9 cellular contexts compared by ENCODE assay signal in the genomic region with DNA sequence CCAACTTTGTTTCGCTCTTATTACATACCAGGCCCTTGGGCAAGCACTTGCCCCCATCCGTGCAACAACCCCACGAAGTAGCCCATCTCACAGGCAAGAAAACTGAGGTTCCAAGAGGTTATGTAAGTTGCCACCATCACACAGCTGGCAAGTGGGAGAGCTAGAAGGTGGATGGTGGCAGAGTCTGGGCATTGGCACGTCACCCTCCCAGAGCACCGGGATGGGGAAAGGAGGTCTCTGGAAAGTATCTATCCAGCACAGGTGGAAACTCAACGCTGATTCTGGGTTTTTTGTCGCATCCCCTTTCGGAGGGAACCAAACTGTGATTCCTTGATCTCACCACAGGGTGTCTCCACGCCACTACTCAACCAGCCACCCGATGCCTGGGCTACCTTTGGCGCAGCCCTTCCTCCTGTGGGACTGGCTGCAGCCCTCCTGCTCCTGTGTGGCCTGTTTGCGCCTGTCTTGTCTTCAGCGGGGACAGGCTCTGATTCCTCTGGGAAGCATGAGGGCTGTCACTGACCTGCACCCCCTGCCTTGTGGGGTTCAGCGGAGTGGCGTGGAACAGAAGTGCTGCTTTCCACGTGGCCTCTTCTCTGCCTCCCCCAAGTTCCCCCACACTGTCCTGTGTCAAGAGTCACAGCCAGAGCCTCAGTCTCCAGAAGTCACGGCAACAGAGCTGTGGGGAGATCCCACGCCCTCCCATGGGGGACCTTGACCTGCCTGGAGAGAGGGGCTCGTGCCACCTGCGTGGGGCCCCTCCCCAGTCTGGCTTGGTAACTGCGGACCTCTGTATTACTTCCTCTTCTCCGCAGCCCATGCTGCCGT. TPM values are rescaled to one million over a fixed set of nuclear protein-coding genes. Genes with fewer than 3 reads are reported as not detected.
A peak's percentile ranks its signal among the peaks of the same experiment; 100 is the strongest.
DNase-seq lines count a peak whose midpoint lies in the region; ATAC-seq and TF ChIP-seq lines count a peak whose summit lies in the region.
"Had no signal": no experiment of that assay in that cellular context is flagged by ENCODE, and none has a peak within 500 bp of the region (broad histone marks: within the 10 kb centered on the region; RNA-seq: fewer than 3 reads in every experiment).

No MANE protein-coding gene starts in this region.

- POLR2A ChIA-PET in naive thymus-derived CD4-positive, alpha-beta T cell (lab: Charles Lee), result no interaction called here

- DNase-seq in D341Med (ENCODE audit: low spot score), result peak; percentile 88
- DNase-seq in H7, result peak; percentile 89
- peak; percentile 77 for DNase-seq in NCI-H526 treated with DMSO at 0.1 percent for 48 hours (lab: John Stamatoyannopoulos, UW)
- peak; percentile 74 for DNase-seq in activated CD8-positive, alpha-beta memory T cell treated with anti-CD3 and anti-CD28 coated beads, Interleukin-2, amount 50 U/mL, for 48 hours
- peak; percentile 34 to 61 for DNase-seq in fibroblast of lung (ENCODE audit: low read depth in 2 of 2)
- peak in 8 of 9 donors; percentile 23 to 50 (median 42) for DNase-seq in naive thymus-derived CD4-positive, alpha-beta T cell
- peak; percentile 73 for DNase-seq in transverse colon
- DNase-seq in activated CD4-positive, CD25-positive, alpha-beta regulatory T cell treated with anti-CD3 and anti-CD28 coated beads, Interleukin-2, amount 50 U/mL, for 72 hours, result no peak

- ATAC-seq in naive thymus-derived CD4-positive, alpha-beta T cell, result peak; percentile 68

- H3K27ac Mint-ChIP-seq in naive thymus-derived CD4-positive, alpha-beta T cell, result no peak overlapping the region

- H3K79me2 ChIP-seq in fibroblast of lung (ENCODE audit: control insufficient read depth, insufficient read depth, low read length), result no peaks in the 10 kb centered on the region

- TF ChIP-seq EP300 in transverse colon (IDR thresholded peaks at IDR 0.05; ENCODE audit: low read depth), result no peak

- no peaks in the 10 kb centered on the region for H3K9me3 Mint-ChIP-seq in naive thymus-derived CD4-positive, alpha-beta T cell

- H3K4me1 ChIP-seq in fibroblast of lung (ENCODE audit: control insufficient read depth, extremely low read depth, insufficient read depth, low read length) (peaks cover 2% of the 10 kb centered on the region), transverse colon (peaks cover 6 to 22% (median 17%) of the 10 kb centered on the region in 4 donors)
- no peaks in the 10 kb centered on the region for H3K4me1 ChIP-seq in naive thymus-derived CD4-positive, alpha-beta T cell (ENCODE audit: control insufficient read depth in 2 of 2, insufficient read depth in 2 of 2, low read length in 2 of 2)

- intact Hi-C loops in naive thymus-derived CD4-positive, alpha-beta T cell (cut with micrococcal nuclease), result loop anchor here (1.0 to 5.0 kb wide), 5 partner anchors 39 to 505 kb away; a partner anchor contains a TSS
- intact Hi-C loops in transverse colon (cut with DNase I; ENCODE audit: low total_unique reads), result loop anchor here (2.0 to 5.0 kb wide), 2 partner anchors 59 to 130 kb away; no protein-coding TSS in a partner anchor

- no peaks in the 10 kb centered on the region for H3K9me3 ChIP-seq in fibroblast of lung (ENCODE audit: control insufficient read depth, insufficient read depth, low read depth, low read length)
- no peaks in the 10 kb centered on the region for H3K9me3 ChIP-seq in naive thymus-derived CD4-positive, alpha-beta T cell (ENCODE audit: control insufficient read depth in 2 of 3, low read length in 3 of 3)
- no peaks in the 10 kb centered on the region for H3K9me3 ChIP-seq in transverse colon

- 28 to 30% methylated on average over 2 to 23 of the region's 23 CpGs for WGBS in transverse colon (ENCODE audit: low coverage in 1 of 2), 2 donors

- no peak overlapping the region for H3K27ac ChIP-seq in fibroblast of lung (ENCODE audit: insufficient read depth, low read length)
- H3K27ac ChIP-seq in naive thymus-derived CD4-positive, alpha-beta T cell (ENCODE audit: low read depth, low read length), result no peak overlapping the region
- no peak overlapping the region for H3K27ac ChIP-seq in transverse colon

- TF ChIP-seq POLR2A in transverse colon (IDR thresholded peaks at IDR 0.05), result no peak

- H2AFZ ChIP-seq in fibroblast of lung (ENCODE audit: low read length), result no peak overlapping the region

- H3K4me3 Mint-ChIP-seq in naive thymus-derived CD4-positive, alpha-beta T cell, result peak overlapping the region in 2 of 10 donors; percentile 12 to 34

- H3K9ac ChIP-seq in fibroblast of lung (ENCODE audit: insufficient read depth, low read length), result no peak overlapping the region

- H3K4me2 ChIP-seq in fibroblast of lung (ENCODE audit: extremely low read depth, insufficient read depth, low read length), result no peak overlapping the region

- H3K4me3 ChIP-seq in H7 (ENCODE audit: insufficient read depth, low read depth, low read length) (no peak overlapping the region), fibroblast of lung (replicated peaks in 1 of 4; ENCODE audit: control extremely low read depth in 1 of 4, insufficient read depth in 1 of 4, low read depth in 3 of 4, low read length in 4 of 4) (no peak overlapping the region), transverse colon (no peak overlapping the region)
- no peak overlapping the region for H3K4me3 ChIP-seq in naive thymus-derived CD4-positive, alpha-beta T cell (ENCODE audit: low read length)

- in situ Hi-C loops in transverse colon (cut with MboI; ENCODE audit: low pct_ligation_motif_present in 1 of 4, low pct_unique_long_range_greater_than_20kb in 1 of 4, low sequenced_read_pairs in 3 of 4), result loop anchor here (5.0 to 10.0 kb wide), 5 partner anchors 53 to 130 kb away; no protein-coding TSS in a partner anchor

- no peaks in the 10 kb centered on the region for H4K20me1 ChIP-seq in fibroblast of lung (ENCODE audit: control insufficient read depth, extremely low read depth, insufficient read depth, low read length)

- peaks cover 0 to 1% (median 0%) of the 10 kb centered on the region in 5 donors for H3K36me3 Mint-ChIP-seq in naive thymus-derived CD4-positive, alpha-beta T cell

- H3K27me3 ChIP-seq in H7 (ENCODE audit: control insufficient read depth, insufficient read depth, low read length) (peaks cover 45% of the 10 kb centered on the region), fibroblast of lung (ENCODE audit: control insufficient read depth, insufficient read depth, low read length) (peaks cover 38% of the 10 kb centered on the region), transverse colon (peaks cover 30% of the 10 kb centered on the region)
- H3K27me3 ChIP-seq in naive thymus-derived CD4-positive, alpha-beta T cell (ENCODE audit: control insufficient read depth in 2 of 2, insufficient read depth in 2 of 2, low read length in 2 of 2), result peaks cover 0 to 6% of the 10 kb centered on the region in 2 donors

- H3K36me3 ChIP-seq in H7 (replicated peaks; ENCODE audit: control insufficient read depth, insufficient read depth, low read length) (no peaks in the 10 kb centered on the region), fibroblast of lung (ENCODE audit: control insufficient read depth, insufficient read depth, low read length) (no peaks in the 10 kb centered on the region), transverse colon (no peaks in the 10 kb centered on the region)
- H3K36me3 ChIP-seq in naive thymus-derived CD4-positive, alpha-beta T cell (ENCODE audit: control insufficient read depth in 2 of 3, insufficient read depth in 3 of 3, low read length in 3 of 3), result no peaks in the 10 kb centered on the region

- CTCF ChIA-PET in naive thymus-derived CD4-positive, alpha-beta T cell (lab: Charles Lee), result interaction anchor here (1.8 kb wide), 1 partner anchor 58 kb away, joined by 11 read pairs; no protein-coding TSS in a partner anchor

- peak; percentile 79 to 84 for TF ChIP-seq CTCF in fibroblast of lung (conservative IDR thresholded peaks at IDR 0.05 in 1 of 2, IDR thresholded peaks at IDR 0.05 in 1 of 2; ENCODE audit: low read depth in 1 of 2, low read length in 2 of 2)
- TF ChIP-seq CTCF in transverse colon (IDR thresholded peaks at IDR 0.05), result peak; percentile 78 to 92 (median 83)

- peaks cover 0 to 11% (median 8%) of the 10 kb centered on the region in 7 donors for H3K4me1 Mint-ChIP-seq in naive thymus-derived CD4-positive, alpha-beta T cell

- peaks cover 51 to 59% (median 54%) of the 10 kb centered on the region in 5 donors for H3K27me3 Mint-ChIP-seq in naive thymus-derived CD4-positive, alpha-beta T cell

RNA-seq across cellular contexts. Expression of a gene that starts 34.4 kb away (rescaled TPM):
- 0.17 TPM in 1 of 2 replicates, not detected in the other for total RNA-seq in H7 (2014; rRNA removed; shearing (Covaris generic))
- total RNA-seq in fibroblast of lung, result not detected in 2 replicates
- not detected in 2 replicates for polyA plus RNA-seq in fibroblast of lung
- polyA plus RNA-seq in fibroblast of lung (2012), result not detected in 2 replicates
- polyA minus RNA-seq in fibroblast of lung (ENCODE audit: low replicate concordance), result not detected in 2 replicates
- not detected for total RNA-seq in naive thymus-derived CD4-positive, alpha-beta T cell
- not detected for polyA plus RNA-seq in naive thymus-derived CD4-positive, alpha-beta T cell
- 1 to 10 TPM in 2 of 4 donors, under 1 TPM in 1, not detected in 1; 0.75 to 7.8 (median 4.4) TPM for total RNA-seq in transverse colon
- total RNA-seq: T-helper 2 cell treated with Interferon-gamma antibody and Interleukin-4, amounts not matched to agents 100 ng/mL and 5 ng/mL, for 36 hours had no signal

RNA-seq across cellular contexts. Expression of a gene that starts 38.6 kb away (rescaled TPM):
- total RNA-seq in H7 (2014; rRNA removed; shearing (Covaris generic)), result 11.6 and 15.8 TPM in 2 replicates
- total RNA-seq in fibroblast of lung (16.7 and 20.0 TPM in 2 replicates), transverse colon (100 to 1,000 TPM in 3 of 4 donors, 10 to 100 TPM in 1; 78.8 to 553 (median 287) TPM)
- polyA plus RNA-seq in fibroblast of lung, result 22.7 and 27.5 TPM in 2 replicates
- polyA plus RNA-seq in fibroblast of lung (2012), result 30.1 and 37.0 TPM in 2 replicates
- 28.5 and 32.3 TPM in 2 replicates for polyA minus RNA-seq in fibroblast of lung (ENCODE audit: low replicate concordance)
- 10 to 100 TPM in 1 of 5 experiments, 1 to 10 TPM in 4; 3.4 to 21.2 (median 4.6) TPM for total RNA-seq in naive thymus-derived CD4-positive, alpha-beta T cell
- 1 to 10 TPM; 3.2 to 5.2 TPM for polyA plus RNA-seq in naive thymus-derived CD4-positive, alpha-beta T cell
